Comparison of ENCODE assay signal across 29 cellular contexts in genomic region chr4:41014158-41014557, GRCh38.
"Had no signal": no experiment of that assay in that cellular context is flagged by ENCODE, and none has a peak within 500 bp of the region (broad histone marks: within the 10 kb centered on the region; RNA-seq: fewer than 3 reads in every experiment).

No MANE protein-coding gene starts in this region.

- H3K36me3 Mint-ChIP-seq: activated naive CD4-positive, alpha-beta T cell treated with anti-CD3 and anti-CD28 coated beads, Interleukin-2, amount 10 ng/mL, durations not matched to agents 7 days and 5 days; activated naive CD8-positive, alpha-beta T cell treated with anti-CD3 and anti-CD28 coated beads, Interleukin-2, amount 10 ng/mL, durations not matched to agents 7 days and 5 days; natural killer cell treated with Interleukin-12 subunit alpha and Interleukin-12 subunit beta and Interleukin-15 and Interleukin-18, amount 100 ng/mL, for 72 hours; stimulated activated naive B cell treated with anti-CD40 and anti-IgM and Interleukin-4, amounts not matched to agents 10 μg/mL and 1 μg/mL and 100 μg/mL, for 72 hours had no signal

- H3K27ac Mint-ChIP-seq: activated naive CD4-positive, alpha-beta T cell treated with anti-CD3 and anti-CD28 coated beads, Interleukin-2, amount 10 ng/mL, durations not matched to agents 7 days and 5 days; activated naive CD8-positive, alpha-beta T cell treated with anti-CD3 and anti-CD28 coated beads, Interleukin-2, amount 10 ng/mL, durations not matched to agents 7 days and 5 days; natural killer cell treated with Interleukin-12 subunit alpha and Interleukin-12 subunit beta and Interleukin-15 and Interleukin-18, amount 100 ng/mL, for 72 hours; progenitor cell of endocrine pancreas; stimulated activated naive B cell treated with anti-CD40 and anti-IgM and Interleukin-4, amounts not matched to agents 10 μg/mL and 1 μg/mL and 100 μg/mL, for 72 hours; T-helper 2 cell treated with Interferon-gamma antibody and Interleukin-4, amounts not matched to agents 5 μg/mL and 100 μg/mL, for 36 hours had no signal

- DNase-seq: activated CD4-positive, alpha-beta T cell treated with anti-CD3 and anti-CD28 coated beads for 4 hours; activated CD4-positive, alpha-beta T cell treated with anti-CD3 and anti-CD28 coated beads, Interleukin-2, amount 50 U/mL, for 48 hours; activated CD8-positive, alpha-beta memory T cell treated with anti-CD3 and anti-CD28 coated beads, Interleukin-2, amount 50 U/mL, for 4 hours; activated gamma-delta T cell; activated naive CD4-positive, alpha-beta T cell treated with anti-CD3 and anti-CD28 coated beads, Interleukin-2, amount 10 ng/mL, durations not matched to agents 7 days and 5 days; activated naive CD8-positive, alpha-beta T cell treated with anti-CD3 and anti-CD28 coated beads, Interleukin-2, amount 10 ng/mL, durations not matched to agents 7 days and 5 days; activated T-cell treated with anti-CD3 and anti-CD28 coated beads, Interleukin-2, amount 50 U/mL, for 1 hour; central memory CD4-positive, alpha-beta T cell; foreskin keratinocyte; heart right ventricle; kidney glomerular epithelial cell; left lung; lower lobe of right lung; mesenchymal stem cell; mucosa of descending colon; right lobe of liver; stimulated activated CD4-positive, alpha-beta T cell treated with anti-CD3 and anti-CD28 coated beads, Interleukin-1b, Interleukin-23, amount 100 ng/mL, for 48 hours; stimulated activated CD4-positive, alpha-beta T cell treated with anti-CD3 and anti-CD28 coated beads, Interleukin-4, amount 100 ng/mL, for 4 hours; stimulated activated CD8-positive, alpha-beta memory T cell treated with anti-CD3 and anti-CD28 coated beads, Interleukin-4, amount 100 ng/mL, for 48 hours; stimulated activated naive B cell treated with anti-CD40 and anti-IgM and Interleukin-4, amounts not matched to agents 10 μg/mL and 1 μg/mL and 100 μg/mL, for 72 hours; stomach; T-helper 1 cell; thyroid gland had no signal

- H3K27ac ChIP-seq: ascending aorta, foreskin keratinocyte, heart right ventricle, left lung, lower lobe of right lung, right lobe of liver, stomach, thyroid gland had no signal

- H3K4me1 Mint-ChIP-seq: activated naive CD4-positive, alpha-beta T cell treated with anti-CD3 and anti-CD28 coated beads, Interleukin-2, amount 10 ng/mL, durations not matched to agents 7 days and 5 days; activated naive CD8-positive, alpha-beta T cell treated with anti-CD3 and anti-CD28 coated beads, Interleukin-2, amount 10 ng/mL, durations not matched to agents 7 days and 5 days; stimulated activated naive B cell treated with anti-CD40 and anti-IgM and Interleukin-4, amounts not matched to agents 10 μg/mL and 1 μg/mL and 100 μg/mL, for 72 hours had no signal

- ATAC-seq: esophagus mucosa; foreskin keratinocyte; left lung; lower lobe of right lung; mucosa of descending colon; natural killer cell treated with Interleukin-12 subunit alpha and Interleukin-12 subunit beta and Interleukin-15 and Interleukin-18, amount 100 ng/mL, for 72 hours; right lobe of liver; stimulated activated naive B cell treated with anti-CD40 and anti-IgM and Interleukin-4, amounts not matched to agents 10 μg/mL and 1 μg/mL and 100 μg/mL, for 72 hours had no signal

- H3K4me3 ChIP-seq: ascending aorta, left lung, lower lobe of right lung, mucosa of descending colon, right lobe of liver, smooth muscle cell, stomach, thyroid gland had no signal

- H3K4me1 ChIP-seq: left lung, right lobe of liver had no signal

- H3K4me3 Mint-ChIP-seq: activated naive CD4-positive, alpha-beta T cell treated with anti-CD3 and anti-CD28 coated beads, Interleukin-2, amount 10 ng/mL, durations not matched to agents 7 days and 5 days; activated naive CD8-positive, alpha-beta T cell treated with anti-CD3 and anti-CD28 coated beads, Interleukin-2, amount 10 ng/mL, durations not matched to agents 7 days and 5 days; natural killer cell treated with Interleukin-12 subunit alpha and Interleukin-12 subunit beta and Interleukin-15 and Interleukin-18, amount 100 ng/mL, for 72 hours; stimulated activated naive B cell treated with anti-CD40 and anti-IgM and Interleukin-4, amounts not matched to agents 10 μg/mL and 1 μg/mL and 100 μg/mL, for 72 hours; T-helper 2 cell treated with Interferon-gamma antibody and Interleukin-4, amounts not matched to agents 5 μg/mL and 100 μg/mL, for 36 hours had no signal

- H3K27me3 Mint-ChIP-seq: activated naive CD4-positive, alpha-beta T cell treated with anti-CD3 and anti-CD28 coated beads, Interleukin-2, amount 10 ng/mL, durations not matched to agents 7 days and 5 days; natural killer cell treated with Interleukin-12 subunit alpha and Interleukin-12 subunit beta and Interleukin-15 and Interleukin-18, amount 100 ng/mL, for 72 hours; progenitor cell of endocrine pancreas had no signal

- H3K9me3 Mint-ChIP-seq: activated naive CD4-positive, alpha-beta T cell treated with anti-CD3 and anti-CD28 coated beads, Interleukin-2, amount 10 ng/mL, durations not matched to agents 7 days and 5 days; activated naive CD8-positive, alpha-beta T cell treated with anti-CD3 and anti-CD28 coated beads, Interleukin-2, amount 10 ng/mL, durations not matched to agents 7 days and 5 days; natural killer cell treated with Interleukin-12 subunit alpha and Interleukin-12 subunit beta and Interleukin-15 and Interleukin-18, amount 100 ng/mL, for 72 hours; stimulated activated naive B cell treated with anti-CD40 and anti-IgM and Interleukin-4, amounts not matched to agents 10 μg/mL and 1 μg/mL and 100 μg/mL, for 72 hours; T-helper 2 cell treated with Interferon-gamma antibody and Interleukin-4, amounts not matched to agents 5 μg/mL and 100 μg/mL, for 36 hours had no signal

- H3K9me3 ChIP-seq: ascending aorta, heart right ventricle, left lung, lower lobe of right lung, mucosa of descending colon, right lobe of liver, stomach, thyroid gland had no signal

- H3K27me3 ChIP-seq: ascending aorta, foreskin keratinocyte, heart right ventricle, left lung, right lobe of liver, stomach, thyroid gland had no signal

- H3K36me3 ChIP-seq: lower lobe of right lung, right lobe of liver, thyroid gland had no signal
